In the genomic region with DNA sequence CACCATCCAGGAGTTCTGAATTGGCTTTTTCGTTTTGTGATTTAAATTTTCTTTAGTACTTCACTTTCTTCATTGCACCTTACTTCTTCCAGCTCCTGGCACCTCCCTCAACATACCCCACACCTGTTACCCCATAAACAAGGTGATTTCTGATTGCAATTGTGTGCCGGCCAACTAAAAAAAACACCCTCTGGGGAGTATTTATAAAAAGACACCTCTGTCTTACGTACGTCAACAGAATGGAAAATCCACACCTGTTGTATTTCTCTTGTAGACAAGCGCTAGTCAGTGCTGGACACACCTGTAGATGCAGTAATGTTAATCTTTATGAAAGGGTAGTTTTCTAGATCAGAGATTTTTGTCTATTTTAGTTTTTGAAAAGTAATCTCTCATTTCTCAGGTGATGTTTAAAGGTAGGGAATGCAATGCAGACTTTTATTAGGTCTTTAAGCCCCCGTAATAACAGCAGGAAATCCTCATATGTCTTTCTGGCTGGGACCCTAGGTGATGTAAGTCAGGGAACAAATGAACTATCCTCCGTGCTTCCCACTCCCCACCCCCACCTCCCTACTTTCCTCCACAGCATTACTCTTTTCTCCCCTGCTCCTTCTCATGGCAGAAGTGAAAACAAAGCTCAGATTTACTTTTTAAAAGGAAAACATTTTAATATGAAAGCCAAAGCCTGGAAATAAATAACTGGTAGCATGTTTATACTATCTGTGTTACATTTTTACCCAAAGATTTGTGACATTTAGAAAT, we compare ENCODE assay signal across 14 cellular contexts. TPM values are rescaled to one million over a fixed set of nuclear protein-coding genes. Genes with fewer than 3 reads are reported as not detected.
DNase-seq lines count a peak whose midpoint lies in the region; ATAC-seq, FAIRE-seq and TF ChIP-seq lines count a peak whose summit lies in the region.
"Had no signal": no experiment of that assay in that cellular context is flagged by ENCODE, and none has a peak within 500 bp of the region (broad histone marks: within the 10 kb centered on the region; RNA-seq: fewer than 3 reads in every experiment).

No MANE protein-coding gene starts in this region.

- DNase-seq in HepG2 (ENCODE audit: low spot score) (no peak), right lobe of liver (no peak), OCI-LY7 (ENCODE audit: low spot score) (peak; percentile 88), germinal center (ENCODE audit: low spot score) (peak; percentile 45), Ammon's horn (ENCODE audit: low spot score) (no peak), EL (no peak)
- DNase-seq: activated CD8-positive, alpha-beta memory T cell treated with anti-CD3 and anti-CD28 coated beads, Interleukin-2, amount 10 ng/mL, durations not matched to agents 7 days and 5 days; dermis blood vessel endothelial cell; GM23248; NCI-H510A treated with DMSO at 0.1 percent for 48 hours had no signal

- TF ChIP-seq RAD21 in HepG2 (CRISPR knock-in tag; IDR thresholded peaks at IDR 0.05), result no peak

- H3K9ac ChIP-seq in HepG2 (ENCODE audit: insufficient read depth, low read depth, low read length), result no peak overlapping the region
- H3K9ac ChIP-seq: GM23248 had no signal

- H3K27me3 ChIP-seq in HepG2 (ENCODE audit: control insufficient read depth in 1 of 2, insufficient read depth in 2 of 2, low read length in 2 of 2) (no peaks in the 10 kb centered on the region), right lobe of liver (no peaks in the 10 kb centered on the region), thymus (ENCODE audit: control insufficient read depth, insufficient read depth) (no peaks in the 10 kb centered on the region)

- H3K36me3 ChIP-seq in HepG2 (replicated peaks in 1 of 2; ENCODE audit: control insufficient read depth in 1 of 2, insufficient read depth in 2 of 2, low read length in 2 of 2) (peaks cover 20 to 56% of the 10 kb centered on the region in 2 experiments), right lobe of liver (peaks cover 0 to 13% (median 0%) of the 10 kb centered on the region in 4 donors), OCI-LY7 (ENCODE audit: insufficient read depth, low read length) (peaks cover 65% of the 10 kb centered on the region), thymus (ENCODE audit: control insufficient read depth, insufficient read depth) (peaks cover 19% of the 10 kb centered on the region)

- FAIRE-seq in HepG2 (lab: Jason Lieb, UNC), result no peak
- FAIRE-seq: TTC549 had no signal

- H3K79me2 ChIP-seq in HepG2 (ENCODE audit: insufficient read depth, low read length) (peaks cover 82% of the 10 kb centered on the region), OCI-LY7 (ENCODE audit: insufficient read depth, low read depth, low read length) (peaks cover 44% of the 10 kb centered on the region; the same call in 1 of the 2 replicates)

- H2AFZ ChIP-seq in HepG2 (ENCODE audit: low read length), result no peak overlapping the region
- H2AFZ ChIP-seq in OCI-LY7 (ENCODE audit: low read length), result no peak overlapping the region
- H2AFZ ChIP-seq: GM23248 had no signal

- no peak overlapping the region for H3K27ac ChIP-seq in HepG2 (ENCODE audit: extremely low read length, insufficient read depth, low read length)
- H3K27ac ChIP-seq in right lobe of liver, result no peak overlapping the region
- H3K27ac ChIP-seq in OCI-LY7 (ENCODE audit: low read depth, low read length, poor library complexity, severe bottlenecking), result peak overlapping the region; percentile 76
- H3K27ac ChIP-seq in thymus (ENCODE audit: low read depth), result no peak overlapping the region
- H3K27ac ChIP-seq: GM23248 had no signal

- H3K4me3 ChIP-seq in HepG2 (replicated peaks in 1 of 3; ENCODE audit: insufficient read depth in 1 of 3, low read depth in 2 of 3, low read length in 3 of 3), result no peak overlapping the region
- H3K4me3 ChIP-seq in right lobe of liver, result no peak overlapping the region
- peak overlapping the region; percentile 81 for H3K4me3 ChIP-seq in OCI-LY7 (ENCODE audit: low read depth, low read length, poor library complexity, severe bottlenecking)
- peak overlapping the region; percentile 90 for H3K4me3 ChIP-seq in thymus (ENCODE audit: low read length)
- H3K4me3 ChIP-seq: GM23248 had no signal

- CTCF ChIA-PET in HepG2 (lab: Yijun Ruan, JAX; ENCODE audit: low intra/inter-chr PET ratio, low total read pairs), result no interaction called here
- CTCF ChIA-PET in OCI-LY7 (lab: Charles Lee; ENCODE audit: unreplicated experiment), result interaction anchor here (0.6 kb wide), 1 partner anchor 186 kb away, joined by 3 read pairs; no protein-coding TSS in a partner anchor

- ATAC-seq in HepG2 (no peak), right lobe of liver (no peak), HG02981 (IDR thresholded peaks at IDR 0.05; ENCODE audit: unreplicated experiment) (no peak)
- ATAC-seq: activated CD8-positive, alpha-beta memory T cell treated with anti-CD3 and anti-CD28 coated beads, Interleukin-2, amount 10 ng/mL, durations not matched to agents 7 days and 5 days; stimulated activated effector memory CD8-positive, alpha-beta T cell treated with anti-CD3 and anti-CD28 coated beads, Interleukin-12 subunit alpha, Interleukin-12 subunit beta, amount 100 ng/mL, for 72 hours had no signal

- no peaks in the 10 kb centered on the region for H3K9me2 ChIP-seq in OCI-LY7 (ENCODE audit: insufficient read depth, low read length)

- H3K4me1 ChIP-seq in HepG2 (ENCODE audit: insufficient read depth, low read length), result peaks cover 71% of the 10 kb centered on the region
- H3K4me1 ChIP-seq in right lobe of liver, result no peaks in the 10 kb centered on the region
- H3K4me1 ChIP-seq in OCI-LY7 (ENCODE audit: insufficient read depth, low read length, poor library complexity, severe bottlenecking), result peaks cover 45% of the 10 kb centered on the region
- H3K4me1 ChIP-seq in thymus (ENCODE audit: control insufficient read depth, insufficient read depth, low read length), result peaks cover 19% of the 10 kb centered on the region

- 98% methylated on average over 7 of the region's 7 CpGs for WGBS in HepG2 (ENCODE audit: low lambda C conversion rate)
- 82% methylated on average over 7 of the region's 7 CpGs for WGBS in right lobe of liver (ENCODE audit: insufficient coverage, low coverage, low lambda C conversion rate, missing lambda C conversion rate)
- 24% methylated on average over 7 of the region's 7 CpGs for WGBS in thymus

- H3K9me3 ChIP-seq in HepG2 (ENCODE audit: low read length) (no peaks in the 10 kb centered on the region), right lobe of liver (no peaks in the 10 kb centered on the region), OCI-LY7 (ENCODE audit: low read length) (no peaks in the 10 kb centered on the region), thymus (ENCODE audit: control insufficient read depth) (no peaks in the 10 kb centered on the region)

- H3K4me2 ChIP-seq in HepG2 (ENCODE audit: low read depth, low read length) (no peak overlapping the region), OCI-LY7 (ENCODE audit: low read length) (peak overlapping the region; percentile 94)

- BruUV-seq in HepG2 (replicated peaks; lab: Mats Ljungman, UMichigan), result no TSS peak
- no TSS peak for BruUV-seq in OCI-LY7 (replicated peaks; lab: Mats Ljungman, UMichigan)

- TF ChIP-seq POLR2A in HepG2 (IDR thresholded peaks at IDR 0.05; ENCODE audit: insufficient read depth in 1 of 2, low read depth in 2 of 2, low read length in 2 of 2) (no peak), right lobe of liver (IDR thresholded peaks at IDR 0.05) (no peak)

- TF ChIP-seq EP300 in HepG2 (IDR thresholded peaks at IDR 0.05; ENCODE audit: low read depth in 2 of 2, low read length in 2 of 2) (no peak), HepG2 (CRISPR knock-in tag; IDR thresholded peaks at IDR 0.05; ENCODE audit: borderline replicate concordance) (no peak)

- in situ Hi-C loops in HepG2 (cut with HindIII; ENCODE audit: extremely low pct_ligation_motif_present, low pct_unique_long_range_greater_than_20kb), result no loop called here

- TF ChIP-seq CTCF in HepG2 (CRISPR knock-in tag; IDR thresholded peaks at IDR 0.05) (no peak), right lobe of liver (IDR thresholded peaks at IDR 0.05) (no peak), OCI-LY7 (conservative IDR thresholded peaks at IDR 0.05; ENCODE audit: low read length) (no peak)

- POLR2A ChIA-PET in HepG2 (lab: Yijun Ruan, JAX), result interaction anchor here (1.5 kb wide), 1 partner anchor 10 kb away, joined by 5 read pairs; no protein-coding TSS in a partner anchor
- POLR2A ChIA-PET in OCI-LY7 (lab: Charles Lee), result interaction anchor here (0.6 to 2.1 kb wide), 10 partner anchors 11 to 291 kb away, joined by 3 to 9 read pairs (median 4); no protein-coding TSS in a partner anchor

- peaks cover 3% of the 10 kb centered on the region; the same call in 1 of the 2 replicates for H4K20me1 ChIP-seq in HepG2 (ENCODE audit: insufficient read depth, low read length)
- H4K20me1 ChIP-seq in OCI-LY7 (ENCODE audit: insufficient read depth, low read length), result peaks cover 5% of the 10 kb centered on the region; the same call in 1 of the 2 replicates

- intact Hi-C loops in HepG2 (cut with micrococcal nuclease; ENCODE audit: unreplicated experiment) (no loop called here), right lobe of liver (cut with DNase I) (no loop called here), OCI-LY7 (cut with micrococcal nuclease; ENCODE audit: unreplicated experiment) (loop anchor here (1.0 kb wide), 1 partner anchor 97 kb away; no protein-coding TSS in a partner anchor)

RNA-seq across cellular contexts. Expression of gene MSI2, which starts 4.2 kb away (rescaled TPM):
- total RNA-seq in HepG2 (2016; rRNA removed; fragmentation: Illumina TruSeq; extraction: Trizol) (68.1 and 78.4 TPM in 2 replicates), right lobe of liver (10 to 100 TPM; 12.0 to 22.6 (median 19.4) TPM), OCI-LY7 (2022) (164 and 193 TPM in 2 replicates)
- 20.7 and 27.5 TPM in 2 replicates for total RNA-seq in HepG2 (2016; cell fraction: cytosol; rRNA removed; fragmentation: Illumina TruSeq; extraction: Trizol; ENCODE audit: low read depth)
- total RNA-seq in HepG2 (2016; cell fraction: insoluble cytoplasmic fraction; rRNA removed; fragmentation: Illumina TruSeq; extraction: Trizol), result 63.6 and 75.1 TPM in 2 replicates
- 46.0 and 48.0 TPM in 2 replicates for total RNA-seq in HepG2 (2016; cell fraction: membrane; rRNA removed; fragmentation: Illumina TruSeq; extraction: Trizol)
- total RNA-seq in HepG2 (2016; cell fraction: nucleus; rRNA removed; fragmentation: Illumina TruSeq; extraction: Trizol), result 99.8 and 106 TPM in 2 replicates
- polyA plus RNA-seq in HepG2 (2011; rRNA removed) (71.5 and 77.5 TPM in 2 replicates), thymus (25.3 TPM)
- polyA plus RNA-seq in HepG2 (2011; cell fraction: cytosol; rRNA removed), result 46.4 and 63.8 TPM in 2 replicates
- polyA plus RNA-seq in HepG2 (2011; cell fraction: nucleus; rRNA removed), result 160 and 214 TPM in 2 replicates
- 58.9 and 61.5 TPM in 2 replicates for polyA plus RNA-seq in HepG2 (2012)
- 44.4 and 51.3 TPM in 2 replicates for polyA plus RNA-seq in HepG2 (2016; cell fraction: cytosol; fragmentation: Illumina TruSeq; extraction: Trizol; ENCODE audit: low read depth)
- 65.9 and 71.3 TPM in 2 replicates for polyA plus RNA-seq in HepG2 (2016; cell fraction: insoluble cytoplasmic fraction; fragmentation: Illumina TruSeq; extraction: Trizol; ENCODE audit: low read depth)
- 51.0 and 55.4 TPM in 2 replicates for polyA plus RNA-seq in HepG2 (2016; cell fraction: membrane; fragmentation: Illumina TruSeq; extraction: Trizol; ENCODE audit: low read depth)
- polyA plus RNA-seq in HepG2 (2016; cell fraction: nucleus; fragmentation: Illumina TruSeq; extraction: Trizol; ENCODE audit: insufficient read depth, low read depth), result 80.0 and 84.1 TPM in 2 replicates
- 123 and 154 TPM in 2 replicates for polyA minus RNA-seq in HepG2 (2011; rRNA and poly(A)+ RNA removed; ENCODE audit: low replicate concordance)
- polyA minus RNA-seq in HepG2 (2011; cell fraction: cytosol; rRNA and poly(A)+ RNA removed), result 38.9 and 41.5 TPM in 2 replicates
- polyA minus RNA-seq in HepG2 (2011; cell fraction: nucleus; rRNA and poly(A)+ RNA removed), result 157 and 171 TPM in 2 replicates
- total RNA-seq in OCI-LY7 (2014; rRNA removed; shearing (Covaris generic)), result 131 and 226 TPM in 2 replicates

Comparison
In these comparisons a context has a peak if more than half of its experiments do, and no peak if none do; other contexts are left out.
1. DNase-seq: peak in OCI-LY7 (single experiment) and germinal center (single experiment); none in HepG2 (single experiment), right lobe of liver (0 of 3), Ammon's horn (single experiment) and EL (single experiment).
2. H3K4me3 ChIP-seq: peak in OCI-LY7 (single experiment) and thymus (single experiment); none in HepG2 (0 of 3) and right lobe of liver (0 of 3).